ENCODE assay signal across 22 cellular contexts in genomic region chr3:129369711-129370110, GRCh38. TPM values are rescaled to one million over a fixed set of nuclear protein-coding genes. Genes with fewer than 3 reads are reported as not detected.
DNase-seq lines count a peak whose midpoint lies in the region; ATAC-seq, FAIRE-seq and TF ChIP-seq lines count a peak whose summit lies in the region.
"Had no signal": no experiment of that assay in that cellular context is flagged by ENCODE, and none has a peak within 500 bp of the region (broad histone marks: within the 10 kb centered on the region; RNA-seq: fewer than 3 reads in every experiment).

No MANE protein-coding gene starts in this region.

- 0 out of 2 replicates have a peak overlapping the region, but pooled peaks have one; percentile 88 for H2AK5ac ChIP-seq in H1 (ENCODE audit: low read depth, low read length)

- H4K5ac ChIP-seq in H1 (ENCODE audit: insufficient read length, low read depth, low read length) = no peak overlapping the region

- DNase-seq in stimulated activated naive CD8-positive, alpha-beta T cell treated with anti-CD3 and anti-CD28 coated beads, Interleukin-15, amount 100 ng/mL, for 72 hours = no peak
- DNase-seq in stimulated activated naive CD8-positive, alpha-beta T cell treated with anti-CD3 and anti-CD28 coated beads, Interleukin-15, Interleukin-2, amounts not matched to agents 100 U/mL and 50 U/mL, for 24 hours = no peak
- DNase-seq in H1 (ENCODE audit: low read depth in 1 of 2, low spot score in 2 of 2) = no peak
- no peak for DNase-seq in natural killer cell treated with Interleukin-12 subunit alpha and Interleukin-12 subunit beta and Interleukin-15 and Interleukin-18, amount 100 ng/mL, for 72 hours (ENCODE audit: low spot score)
- DNase-seq in sciatic nerve (ENCODE audit: low spot score) = no peak
- DNase-seq in Peyer's patch = no peak
- DNase-seq: 8988T; CD4-positive, CD25-positive, alpha-beta regulatory T cell; DMS153; GM23248; KG1; MG63; NCI-H2029; NCI-H526 treated with DMSO at 0.1 percent for 48 hours; PC-9; RPMI8226; SHP77 had no signal

- ATAC-seq in stimulated activated naive CD8-positive, alpha-beta T cell treated with anti-CD3 and anti-CD28 coated beads, Interleukin-15, amount 100 ng/mL, for 72 hours = peak; percentile 30
- no peak for ATAC-seq in stimulated activated naive CD8-positive, alpha-beta T cell treated with anti-CD3 and anti-CD28 coated beads, Interleukin-15, Interleukin-2, amounts not matched to agents 100 U/mL and 50 U/mL, for 24 hours
- ATAC-seq in natural killer cell treated with Interleukin-12 subunit alpha and Interleukin-12 subunit beta and Interleukin-15 and Interleukin-18, amount 100 ng/mL, for 72 hours = peak; percentile 34 to 46
- no peak for ATAC-seq in sciatic nerve
- ATAC-seq in HG03175 (IDR thresholded peaks at IDR 0.05; ENCODE audit: unreplicated experiment) = no peak
- no peak for ATAC-seq in GM18858 (IDR thresholded peaks at IDR 0.05; ENCODE audit: unreplicated experiment)

- FAIRE-seq in H1 (lab: Jason Lieb, UNC) = peak; percentile 24

- H2BK15ac ChIP-seq in H1 (ENCODE audit: low read length) = 0 out of 2 replicates have a peak overlapping the region, but pooled peaks have one; percentile 23

- no peaks in the 10 kb centered on the region for H3K79me1 ChIP-seq in H1 (ENCODE audit: low read depth, low read length)

- peak overlapping the region; percentile 18; the same call in 1 of the 2 replicates for H2BK12ac ChIP-seq in H1 (ENCODE audit: low read depth, low read length)

- 0 out of 2 replicates have a peak overlapping the region, but pooled peaks have one; percentile 21 for H2BK5ac ChIP-seq in H1 (ENCODE audit: low read depth, low read length)

- CTCF ChIA-PET in H1 (lab: Charles Lee; ENCODE audit: partially characterized antibody) = no interaction called here

- H3K4me1 ChIP-seq in H1 (replicated peaks in 1 of 4; ENCODE audit: control insufficient read depth in 3 of 4, insufficient read depth in 4 of 4, low read length in 3 of 4) = no peaks in the 10 kb centered on the region; a peak in 1 of 7 replicates
- no peaks in the 10 kb centered on the region for H3K4me1 ChIP-seq in Peyer's patch

- intact Hi-C loops in sciatic nerve (cut with DNase I) = no loop called here

- peak overlapping the region; percentile 100 for H3K56ac ChIP-seq in H1 (replicated peaks; ENCODE audit: insufficient read length, low read depth, low read length)

- H3K36me3 Mint-ChIP-seq in natural killer cell treated with Interleukin-12 subunit alpha and Interleukin-12 subunit beta and Interleukin-15 and Interleukin-18, amount 100 ng/mL, for 72 hours = no peaks in the 10 kb centered on the region
- H3K36me3 Mint-ChIP-seq: CD4-positive, CD25-positive, alpha-beta regulatory T cell had no signal

- H3K79me2 ChIP-seq in H1 (ENCODE audit: control insufficient read depth in 1 of 2, insufficient read depth in 2 of 2, low read length in 2 of 2) = no peaks in the 10 kb centered on the region

- H3K27ac Mint-ChIP-seq in stimulated activated naive CD8-positive, alpha-beta T cell treated with anti-CD3 and anti-CD28 coated beads, Interleukin-15, amount 100 ng/mL, for 72 hours = no peak overlapping the region
- no peak overlapping the region for H3K27ac Mint-ChIP-seq in natural killer cell treated with Interleukin-12 subunit alpha and Interleukin-12 subunit beta and Interleukin-15 and Interleukin-18, amount 100 ng/mL, for 72 hours
- H3K27ac Mint-ChIP-seq: CD4-positive, CD25-positive, alpha-beta regulatory T cell had no signal

- no peak overlapping the region for H3K4me3 Mint-ChIP-seq in stimulated activated naive CD8-positive, alpha-beta T cell treated with anti-CD3 and anti-CD28 coated beads, Interleukin-15, amount 100 ng/mL, for 72 hours
- no peak overlapping the region for H3K4me3 Mint-ChIP-seq in natural killer cell treated with Interleukin-12 subunit alpha and Interleukin-12 subunit beta and Interleukin-15 and Interleukin-18, amount 100 ng/mL, for 72 hours
- H3K4me3 Mint-ChIP-seq: CD4-positive, CD25-positive, alpha-beta regulatory T cell had no signal

- H3K4me2 ChIP-seq in H1 (ENCODE audit: insufficient read depth in 1 of 2, low read depth in 2 of 2, low read length in 2 of 2) = no peak overlapping the region; a peak in 1 of 4 replicates
- H3K4me2 ChIP-seq: BLaER1, PC-9 had no signal

- H3K4me1 Mint-ChIP-seq in stimulated activated naive CD8-positive, alpha-beta T cell treated with anti-CD3 and anti-CD28 coated beads, Interleukin-15, amount 100 ng/mL, for 72 hours = no peaks in the 10 kb centered on the region
- H3K4me1 Mint-ChIP-seq in natural killer cell treated with Interleukin-12 subunit alpha and Interleukin-12 subunit beta and Interleukin-15 and Interleukin-18, amount 100 ng/mL, for 72 hours (ENCODE audit: low read depth in 2 of 2) = peaks cover 0 to 3% of the 10 kb centered on the region in 2 donors

- no peak overlapping the region for H2BK120ac ChIP-seq in H1 (replicated peaks; ENCODE audit: low read depth, low read length)

- H3K14ac ChIP-seq in H1 (ENCODE audit: insufficient read length) = no peak overlapping the region

- H3K4me3 ChIP-seq in H1 (ENCODE audit: extremely low read depth in 1 of 4, insufficient read depth in 2 of 4, low read depth in 3 of 4, low read length in 4 of 4) (no peak overlapping the region), Peyer's patch (no peak overlapping the region)
- H3K4me3 ChIP-seq: BLaER1, GM23248, HAP-1, MG63, PC-9 had no signal

- peaks cover 16% of the 10 kb centered on the region for H3K23me2 ChIP-seq in H1 (ENCODE audit: low read depth, low read length)

- H3K4ac ChIP-seq in H1 (replicated peaks; ENCODE audit: insufficient read length, low read depth, low read length) = no peak overlapping the region

- no peak for TF ChIP-seq EP300 in H1 (IDR thresholded peaks at IDR 0.05; ENCODE audit: borderline replicate concordance in 1 of 2, low read depth in 2 of 2, low read length in 2 of 2)

- H3K23ac ChIP-seq in H1 (ENCODE audit: insufficient read length) = no peak overlapping the region

- H3K36me3 ChIP-seq in H1 (ENCODE audit: control insufficient read depth in 2 of 4, insufficient read depth in 4 of 4, low read length in 3 of 4) = no peaks in the 10 kb centered on the region; a peak in 1 of 8 replicates
- H3K36me3 ChIP-seq in Peyer's patch = no peaks in the 10 kb centered on the region
- H3K36me3 ChIP-seq: BLaER1, HAP-1, MG63 had no signal

- no peak for TF ChIP-seq POLR2A in H1 (IDR thresholded peaks at IDR 0.05; ENCODE audit: control extremely low read depth in 1 of 2, low read depth in 2 of 2, low read length in 2 of 2)
- no peak for TF ChIP-seq POLR2A in Peyer's patch (IDR thresholded peaks at IDR 0.05)

- H4K91ac ChIP-seq in H1 (replicated peaks; ENCODE audit: insufficient read length, low read length) = peak overlapping the region; percentile 85

- TF ChIP-seq RAD21 in H1 (IDR thresholded peaks at IDR 0.05 in 1 of 2, conservative IDR thresholded peaks at IDR 0.05 in 1 of 2; ENCODE audit: low read depth in 2 of 2, low read length in 2 of 2) = no peak

- POLR2A ChIA-PET in H1 (lab: Charles Lee; ENCODE audit: partially characterized antibody) = no interaction called here

- H3K27me3 Mint-ChIP-seq in stimulated activated naive CD8-positive, alpha-beta T cell treated with anti-CD3 and anti-CD28 coated beads, Interleukin-15, amount 100 ng/mL, for 72 hours = no peaks in the 10 kb centered on the region
- no peaks in the 10 kb centered on the region for H3K27me3 Mint-ChIP-seq in natural killer cell treated with Interleukin-12 subunit alpha and Interleukin-12 subunit beta and Interleukin-15 and Interleukin-18, amount 100 ng/mL, for 72 hours
- H3K27me3 Mint-ChIP-seq: CD4-positive, CD25-positive, alpha-beta regulatory T cell had no signal

- no peaks in the 10 kb centered on the region for H3K9me3 Mint-ChIP-seq in stimulated activated naive CD8-positive, alpha-beta T cell treated with anti-CD3 and anti-CD28 coated beads, Interleukin-15, amount 100 ng/mL, for 72 hours
- no peaks in the 10 kb centered on the region for H3K9me3 Mint-ChIP-seq in natural killer cell treated with Interleukin-12 subunit alpha and Interleukin-12 subunit beta and Interleukin-15 and Interleukin-18, amount 100 ng/mL, for 72 hours
- H3K9me3 Mint-ChIP-seq: CD4-positive, CD25-positive, alpha-beta regulatory T cell had no signal

- TF ChIP-seq CTCF in H1 (IDR thresholded peaks at IDR 0.05; ENCODE audit: control extremely low read depth in 1 of 3, insufficient read depth in 1 of 3, low read depth in 1 of 3, low read length in 3 of 3) (no peak), Peyer's patch (IDR thresholded peaks at IDR 0.05) (no peak)

- 0 out of 2 replicates have a peak overlapping the region, but pooled peaks have one; percentile 9 for H2BK20ac ChIP-seq in H1 (ENCODE audit: low read length)

- H3K9me3 ChIP-seq in H1 (ENCODE audit: insufficient read depth in 2 of 2, low read depth in 1 of 2, low read length in 1 of 2) (peaks cover 0 to 1% of the 10 kb centered on the region in 2 experiments; a peak in 1 of 4 replicates), Peyer's patch (no peaks in the 10 kb centered on the region)
- H3K9me3 ChIP-seq: HAP-1 had no signal

- H3K27ac ChIP-seq in H1 (ENCODE audit: low read depth, low read length) = no peak overlapping the region
- H3K27ac ChIP-seq in Peyer's patch = no peak overlapping the region
- H3K27ac ChIP-seq: BLaER1, GM23248, PC-9 had no signal

- WGBS in H1 (ENCODE audit: extremely low coverage in 1 of 2, insufficient coverage in 1 of 2, insufficient read length in 1 of 2, insufficient replicate concordance in 2 of 2, low coverage in 1 of 2, low lambda C conversion rate in 2 of 2, missing lambda C conversion rate in 1 of 2), 2 experiments = 93 to 100% methylated on average over 4 to 5 of the region's 5 CpGs

- H3K27me3 ChIP-seq in H1 (replicated peaks in 1 of 4; ENCODE audit: control insufficient read depth in 3 of 4, extremely low read depth in 1 of 4, insufficient read depth in 3 of 4, low read length in 3 of 4) = no peaks in the 10 kb centered on the region
- no peaks in the 10 kb centered on the region for H3K27me3 ChIP-seq in Peyer's patch
- H3K27me3 ChIP-seq: BLaER1, MG63 had no signal

- no peak overlapping the region for H4K8ac ChIP-seq in H1 (ENCODE audit: extremely low read depth, insufficient read depth, low read length)

- peak overlapping the region in 1 of 4 experiments; percentile 32; a peak in 2 of 7 replicates for H3K9ac ChIP-seq in H1 (replicated peaks in 1 of 4; ENCODE audit: extremely low read depth in 1 of 4, low read depth in 3 of 4, low read length in 3 of 4)
- H3K9ac ChIP-seq: BLaER1, GM23248 had no signal

- H2AFZ ChIP-seq in H1 (ENCODE audit: low read length) = no peak overlapping the region
- H2AFZ ChIP-seq: GM23248, PC-9 had no signal

- H3K18ac ChIP-seq in H1 (ENCODE audit: extremely low read depth, low read length) = no peak overlapping the region

- peaks cover 0 to 15% of the 10 kb centered on the region in 2 experiments for H4K20me1 ChIP-seq in H1 (replicated peaks in 1 of 2; ENCODE audit: control insufficient read depth in 1 of 2, insufficient read depth in 2 of 2, low read length in 2 of 2)
- H4K20me1 ChIP-seq: BLaER1 had no signal

RNA-seq across cellular contexts. Expression of gene EFCAB12, which starts 58.7 kb away (rescaled TPM):
- total RNA-seq in H1 (2021; fragmentation: NEBNext Ultra II Directional; extraction: Animal tissue kit (Norgen Biotek cat#: 25700)) = 0.75 and 0.99 TPM in 2 replicates
- polyA plus RNA-seq in H1 (2011; rRNA removed) = 0.60 and 0.71 TPM in 2 replicates
- 0.54 TPM for polyA plus RNA-seq in H1 (2011; cell fraction: cytosol; rRNA removed)
- 2.1 TPM for polyA plus RNA-seq in H1 (2011; cell fraction: nucleus; rRNA removed)
- 0.88 to 1.4 TPM (median 1.2 TPM) in 4 replicates for polyA plus RNA-seq in H1 (2012, experiment 1 of 2)
- polyA plus RNA-seq in H1 (2012, experiment 2 of 2) = 0.38 TPM
- polyA plus RNA-seq in H1 (2013, experiment 1 of 2) = 0.51 TPM
- 0.33 TPM for polyA plus RNA-seq in H1 (2013, experiment 2 of 2)
- polyA minus RNA-seq in H1 (2011; rRNA and poly(A)+ RNA removed) = 0.37 and 1.3 TPM in 2 replicates
- not detected for polyA minus RNA-seq in H1 (2011; cell fraction: cytosol; rRNA and poly(A)+ RNA removed)
- 0.70 TPM for polyA minus RNA-seq in H1 (2011; cell fraction: nucleus; rRNA and poly(A)+ RNA removed)
- total RNA-seq in natural killer cell treated with Interleukin-12 subunit alpha and Interleukin-12 subunit beta and Interleukin-15 and Interleukin-18, amount 100 ng/mL, for 72 hours = 1 to 10 TPM; 1.0 to 2.3 TPM
- total RNA-seq in sciatic nerve = 0.40 TPM
- total RNA-seq in Peyer's patch = under 1 TPM in 1 of 4 donors, not detected in 3; 0.54 TPM
- total RNA-seq: GM23248, NCI-H460 had no signal
- polyA plus RNA-seq: GM23248 had no signal

Comparison
In these comparisons a context has a peak if more than half of its experiments do, and no peak if none do; other contexts are left out.
1. ATAC-seq: peak in stimulated activated naive CD8-positive, alpha-beta T cell treated with anti-CD3 and anti-CD28 coated beads, Interleukin-15, amount 100 ng/mL, for 72 hours (single experiment) and natural killer cell treated with Interleukin-12 subunit alpha and Interleukin-12 subunit beta and Interleukin-15 and Interleukin-18, amount 100 ng/mL, for 72 hours (2 of 2); none in stimulated activated naive CD8-positive, alpha-beta T cell treated with anti-CD3 and anti-CD28 coated beads, Interleukin-15, Interleukin-2, amounts not matched to agents 100 U/mL and 50 U/mL, for 24 hours (single experiment), sciatic nerve (single experiment), HG03175 (single experiment) and GM18858 (single experiment).